11 cellular contexts compared by ENCODE assay signal in genomic region chr4:10099521-10100325, GRCh38. TPM values are rescaled to one million over a fixed set of nuclear protein-coding genes. Genes with fewer than 3 reads are reported as not detected.
DNase-seq lines count a peak whose midpoint lies in the region; ATAC-seq, FAIRE-seq and TF ChIP-seq lines count a peak whose summit lies in the region.
"Had no signal": no experiment of that assay in that cellular context is flagged by ENCODE, and none has a peak within 500 bp of the region (broad histone marks: within the 10 kb centered on the region; RNA-seq: fewer than 3 reads in every experiment).

No MANE protein-coding gene starts in this region.

- no peak overlapping the region for H3K4me3 ChIP-seq in BLaER1 treated with 17β-estradiol and CSF1 and Interleukin-3, amounts not matched to agents 10 nM and 100 nM
- no peak overlapping the region for H3K4me3 ChIP-seq in RWPE2 (ENCODE audit: severe bottlenecking)
- no peak overlapping the region for H3K4me3 ChIP-seq in K562
- no peak overlapping the region for H3K4me3 ChIP-seq in sigmoid colon
- H3K4me3 ChIP-seq in ovary = no peak overlapping the region

- intact Hi-C loops in K562 (cut with micrococcal nuclease) (no loop called here), sigmoid colon (cut with DNase I) (loop anchor here (5.0 kb wide), 1 partner anchor 73 kb away; no protein-coding TSS in a partner anchor), ovary (cut with DNase I) (no loop called here)

- H3K4me1 ChIP-seq in BLaER1 treated with 17β-estradiol and CSF1 and Interleukin-3, amounts not matched to agents 10 nM and 100 nM = peaks cover 97 to 100% (median 99%) of the 10 kb centered on the region in 10 experiments
- H3K4me1 ChIP-seq in RWPE2 (ENCODE audit: insufficient read depth, poor library complexity, severe bottlenecking) (peaks cover 50% of the 10 kb centered on the region), K562 (replicated peaks in 1 of 2; ENCODE audit: control insufficient read depth in 2 of 2, insufficient read depth in 2 of 2, low read length in 2 of 2) (peaks cover 12 to 20% of the 10 kb centered on the region in 2 experiments; a peak in 4 of 5 replicates), sigmoid colon (peaks cover 0 to 100% (median 100%) of the 10 kb centered on the region in 4 donors), ovary (ENCODE audit: insufficient read depth) (peaks cover 15% of the 10 kb centered on the region)

- 93% methylated on average over 17 of the region's 25 CpGs for WGBS in K562 (ENCODE audit: insufficient coverage, low coverage, missing lambda C conversion rate)
- WGBS in sigmoid colon, 2 donors = 68 to 89% methylated on average over 25 of the region's 25 CpGs
- WGBS in ovary, 3 donors = 85 to 88% (median 86%) methylated on average over 25 of the region's 25 CpGs

- CTCF ChIA-PET in K562 (lab: Yijun Ruan, JAX; ENCODE audit: low intra/inter-chr PET ratio) = no interaction called here

- peaks cover 18% of the 10 kb centered on the region for H3K9me1 ChIP-seq in K562 (ENCODE audit: control insufficient read depth, insufficient read depth, low read length)

- ATAC-seq in RWPE2 (ENCODE audit: low read depth) (no peak), K562 (no peak), GM21447 (IDR thresholded peaks at IDR 0.05; ENCODE audit: unreplicated experiment) (no peak)

- TF ChIP-seq CTCF in RWPE2 (IDR thresholded peaks at IDR 0.05; ENCODE audit: poor library complexity, severe bottlenecking) (no peak), K562 (IDR thresholded peaks at IDR 0.05 in 2 of 3, conservative IDR thresholded peaks at IDR 0.05 in 1 of 3; ENCODE audit: insufficient read depth in 2 of 3, low read depth in 1 of 3, low read length in 3 of 3) (no peak), sigmoid colon (IDR thresholded peaks at IDR 0.05) (no peak), ovary (IDR thresholded peaks at IDR 0.05) (no peak)

- POLR2A ChIA-PET in K562 (lab: Yijun Ruan, JAX) = interaction anchor here (0.8 to 2.3 kb wide), 5 partner anchors 9 to 242 kb away, joined by 3 to 14 read pairs (median 5); partner anchors contain the start of gene WDR1

- H3K9ac ChIP-seq in BLaER1 treated with 17β-estradiol and CSF1 and Interleukin-3, amounts not matched to agents 10 nM and 100 nM = peak overlapping the region in 10 of 11 experiments; percentile 14 to 65 (median 55); a peak in 13 of 22 replicates
- no peak overlapping the region for H3K9ac ChIP-seq in K562 (ENCODE audit: insufficient read depth in 1 of 2, low read depth in 2 of 2, low read length in 2 of 2)
- H3K9ac ChIP-seq: SK-N-SH had no signal

- no peak for TF ChIP-seq RAD21 in K562 (CRISPR knock-in tag; conservative IDR thresholded peaks at IDR 0.05 in 1 of 2, IDR thresholded peaks at IDR 0.05 in 1 of 2)

- no TSS peak for BruUV-seq in K562 (replicated peaks; lab: Mats Ljungman, UMichigan)

- no peak overlapping the region for H2AFZ ChIP-seq in K562 (ENCODE audit: low read depth, low read length)

- DNase-seq in RWPE2 (ENCODE audit: low spot score) (no peak), K562 (ENCODE audit: extremely low read depth in 1 of 4, low spot score in 3 of 4) (no peak), sigmoid colon (no peak), ovary (no peak), DMS 273 treated with DMSO at 0.1 percent for 48 hours (lab: John Stamatoyannopoulos, UW) (no peak), RPMI8226 (no peak)
- DNase-seq: NCI-H1694 treated with DMSO at 0.1 percent for 48 hours, SK-N-SH had no signal

- no peak for FAIRE-seq in K562 (lab: Jason Lieb, UNC)
- FAIRE-seq: GM18507 had no signal

- peak overlapping the region in 9 of 11 experiments; percentile 3 to 71 (median 48); a peak in 14 of 22 replicates for H3K27ac ChIP-seq in BLaER1 treated with 17β-estradiol and CSF1 and Interleukin-3, amounts not matched to agents 10 nM and 100 nM
- H3K27ac ChIP-seq in RWPE2 (ENCODE audit: poor library complexity, severe bottlenecking) = peak overlapping the region; percentile 88
- H3K27ac ChIP-seq in K562 (ENCODE audit: extremely low read depth, low read depth, low read length) = no peak overlapping the region
- H3K27ac ChIP-seq in sigmoid colon = peak overlapping the region; percentile 90 to 98 (median 96)
- no peak overlapping the region for H3K27ac ChIP-seq in ovary

- in situ Hi-C loops in K562 (cut with MboI) = no loop called here

- no peaks in the 10 kb centered on the region for H3K27me3 ChIP-seq in BLaER1 treated with 17β-estradiol and CSF1 and Interleukin-3, amounts not matched to agents 10 nM and 100 nM
- H3K27me3 ChIP-seq in RWPE2 (ENCODE audit: insufficient read depth, poor library complexity, severe bottlenecking) (no peaks in the 10 kb centered on the region), K562 (ENCODE audit: control insufficient read depth in 2 of 2, insufficient read depth in 2 of 2, low read length in 2 of 2) (no peaks in the 10 kb centered on the region), sigmoid colon (no peaks in the 10 kb centered on the region), ovary (no peaks in the 10 kb centered on the region)

- H3K36me3 ChIP-seq in BLaER1 treated with 17β-estradiol and CSF1 and Interleukin-3, amounts not matched to agents 10 nM and 100 nM = peaks cover 64 to 97% (median 87%) of the 10 kb centered on the region in 11 experiments
- H3K36me3 ChIP-seq in RWPE2 (ENCODE audit: low read depth) (peaks cover 83% of the 10 kb centered on the region), K562 (ENCODE audit: control insufficient read depth, insufficient read depth, low read length) (peaks cover 98% of the 10 kb centered on the region), sigmoid colon (peaks cover 8 to 59% (median 42%) of the 10 kb centered on the region in 4 donors), ovary (no peaks in the 10 kb centered on the region)

- peaks cover 75% of the 10 kb centered on the region for H3K79me2 ChIP-seq in K562 (ENCODE audit: control insufficient read depth, insufficient read depth, low read length)

- no peaks in the 10 kb centered on the region for H3K9me3 ChIP-seq in BLaER1 treated with 17β-estradiol and CSF1 and Interleukin-3, amounts not matched to agents 10 nM and 100 nM (replicated peaks in 1 of 11)
- no peaks in the 10 kb centered on the region for H3K9me3 ChIP-seq in RWPE2 (ENCODE audit: severe bottlenecking)
- no peaks in the 10 kb centered on the region for H3K9me3 ChIP-seq in K562 (replicated peaks; ENCODE audit: control insufficient read depth, insufficient read depth, low read depth, low read length)
- no peaks in the 10 kb centered on the region for H3K9me3 ChIP-seq in sigmoid colon
- H3K9me3 ChIP-seq in ovary = no peaks in the 10 kb centered on the region
- H3K9me3 ChIP-seq: SK-N-SH had no signal

- peaks cover 71 to 100% (median 97%) of the 10 kb centered on the region in 11 experiments for H4K20me1 ChIP-seq in BLaER1 treated with 17β-estradiol and CSF1 and Interleukin-3, amounts not matched to agents 10 nM and 100 nM
- H4K20me1 ChIP-seq in K562 (replicated peaks; ENCODE audit: control insufficient read depth, insufficient read depth, low read length) = peaks cover 34% of the 10 kb centered on the region

- H3K4me2 ChIP-seq in BLaER1 treated with 17β-estradiol and CSF1 and Interleukin-3, amounts not matched to agents 10 nM and 100 nM = peak overlapping the region; percentile 75 to 97 (median 87)
- no peak overlapping the region for H3K4me2 ChIP-seq in K562 (ENCODE audit: insufficient read depth, low read length)
- H3K4me2 ChIP-seq: SK-N-SH had no signal

- TF ChIP-seq POLR2A in K562 (conservative IDR thresholded peaks at IDR 0.05) = no peak
- TF ChIP-seq POLR2A in sigmoid colon (IDR thresholded peaks at IDR 0.05) = no peak
- no peak for TF ChIP-seq POLR2A in ovary (IDR thresholded peaks at IDR 0.05)

- no peak for TF ChIP-seq EP300 in K562 (IDR thresholded peaks at IDR 0.05; ENCODE audit: low read length)
- no peak for TF ChIP-seq EP300 in sigmoid colon (IDR thresholded peaks at IDR 0.05)
- TF ChIP-seq EP300 in ovary (IDR thresholded peaks at IDR 0.05) = no peak

TF ChIP-seq in K562, 482 proteins besides CTCF, POLR2A, EP300 and RAD21 (continues in another document):
- TF ChIP-seq BRD9 (IDR thresholded peaks at IDR 0.05; ENCODE audit: low read depth, partially characterized antibody) (no peak), RBM14 (IDR thresholded peaks at IDR 0.05; ENCODE audit: borderline replicate concordance, insufficient read depth, low read depth, low read length) (no peak), POLR2G (IDR thresholded peaks at IDR 0.05; ENCODE audit: low read depth, low read length) (peak; percentile 62; the same call in 1 of the 2 replicates), PHF20 (IDR thresholded peaks at IDR 0.05; ENCODE audit: partially characterized antibody) (no peak), RBFOX2 (IDR thresholded peaks at IDR 0.05; ENCODE audit: low read depth, low read length) (peak; percentile 56; the same call in 1 of the 2 replicates), ZNF263 (CRISPR knock-in tag; IDR thresholded peaks at IDR 0.05; ENCODE audit: borderline replicate concordance) (no peak), ZNF274 (IDR thresholded peaks at IDR 0.05; ENCODE audit: borderline replicate concordance, low read depth, low read length) (no peak)

RNA-seq across cellular contexts. Expression of gene WDR1, which starts 16.9 kb away (rescaled TPM):
- 72.4 and 125 TPM in 2 replicates for total RNA-seq in K562 (2011; cell fraction: chromatin; rRNA removed; ENCODE audit: low replicate concordance)
- total RNA-seq in K562 (2011; cell fraction: nucleolus; rRNA removed) = 75.3 and 90.2 TPM in 2 replicates
- 64.2 and 70.3 TPM in 2 replicates for total RNA-seq in K562 (2011; cell fraction: nucleoplasm; rRNA removed)
- 151 and 154 TPM in 2 replicates for total RNA-seq in K562 (2014; rRNA removed)
- 111 and 112 TPM in 2 replicates for total RNA-seq in K562 (2014; rRNA removed; fragmentation: Illumina TruSeq; extraction: Trizol)
- 120 and 124 TPM in 2 replicates for total RNA-seq in K562 (2015; rRNA removed; fragmentation: Illumina TruSeq; extraction: Trizol)
- total RNA-seq in K562 (2021) = 186 and 213 TPM in 2 replicates
- 140 and 186 TPM in 2 replicates for polyA plus RNA-seq in K562 (2011; rRNA removed)
- 176 and 298 TPM in 2 replicates for polyA plus RNA-seq in K562 (2011; cell fraction: cytosol; rRNA removed)
- 133 and 190 TPM in 2 replicates for polyA plus RNA-seq in K562 (2011; cell fraction: nucleus; rRNA removed)
- polyA plus RNA-seq in K562 (2012) = 144 and 177 TPM in 2 replicates
- polyA plus RNA-seq in K562 (2014; fragmentation: Illumina TruSeq; extraction: Trizol) = 139 and 149 TPM in 2 replicates
- 10 to 100 TPM; 16.1 to 23.0 TPM for polyA plus RNA-seq in K562 (2014; fragmentation: Nextera tagmentation; extraction: Ambion mirVana)
- polyA plus RNA-seq in K562 (2014; rRNA removed) = 120 and 125 TPM in 2 replicates
- 188 and 256 TPM in 2 replicates for polyA minus RNA-seq in K562 (2011; rRNA and poly(A)+ RNA removed)
- 111 and 132 TPM in 2 replicates for polyA minus RNA-seq in K562 (2011; cell fraction: cytosol; rRNA and poly(A)+ RNA removed)
- 53.7 and 56.2 TPM in 2 replicates for polyA minus RNA-seq in K562 (2011; cell fraction: nucleus; rRNA and poly(A)+ RNA removed)
- total RNA-seq in sigmoid colon = 100 to 1,000 TPM; 171 to 267 (median 238) TPM
- 100 to 1,000 TPM; 200 to 267 (median 247) TPM for polyA plus RNA-seq in sigmoid colon
- 100 to 1,000 TPM in 5 of 7 donors, 10 to 100 TPM in 2; 67.2 to 352 (median 260) TPM for total RNA-seq in ovary
- polyA plus RNA-seq in ovary = 100 to 1,000 TPM; 140 to 351 TPM

Comparison
In these comparisons a context has a peak if more than half of its experiments do, and no peak if none do; other contexts are left out.
1. H3K27ac ChIP-seq: peak in BLaER1 treated with 17β-estradiol and CSF1 and Interleukin-3, amounts not matched to agents 10 nM and 100 nM (9 of 11), RWPE2 (single experiment) and sigmoid colon (4 of 4); none in K562 (single experiment) and ovary (0 of 2).
2. H3K9ac ChIP-seq: peak in BLaER1 treated with 17β-estradiol and CSF1 and Interleukin-3, amounts not matched to agents 10 nM and 100 nM (10 of 11); none in K562 (0 of 2).